1 cellular context compared by ENCODE assay signal in genomic region chr10:21516270-21517131, GRCh38.
A peak's percentile ranks its signal among the peaks of the same experiment; 100 is the strongest.
TF ChIP-seq lines count a peak whose summit lies in the region.

No MANE protein-coding gene starts in this region.

TF ChIP-seq in K562, 482 proteins besides CTCF, POLR2A, EP300 and RAD21 (continued from another document):
- TF ChIP-seq MGA (IDR thresholded peaks at IDR 0.05), result peak; percentile 47; the same call in 1 of the 2 replicates
- peak in 1 of 2 experiments; percentile 39 for TF ChIP-seq E2F6 (IDR thresholded peaks at IDR 0.05; ENCODE audit: borderline replicate concordance in 1 of 2, extremely low read depth in 1 of 2, insufficient read depth in 1 of 2, insufficient read length in 1 of 2, low read depth in 1 of 2, low read length in 1 of 2, poor library complexity in 1 of 2, severe bottlenecking in 1 of 2)
- no peak for TF ChIP-seq POLR2H (tag; IDR thresholded peaks at IDR 0.05; ENCODE audit: low read depth)
- TF ChIP-seq TCF7 (IDR thresholded peaks at IDR 0.05; ENCODE audit: borderline replicate concordance), result peak; percentile 33; the same call in 1 of the 2 replicates
